8 cellular contexts compared by ENCODE assay signal in genomic region chrX:66728818-66729271, GRCh38.
DNase-seq lines count a peak whose midpoint lies in the region; ATAC-seq and TF ChIP-seq lines count a peak whose summit lies in the region.

No MANE protein-coding gene starts in this region.

- no peak overlapping the region for H3K27ac ChIP-seq in DOHH2 (ENCODE audit: low read depth, low read length)
- H3K27ac ChIP-seq in left lung: no peak overlapping the region

- H3K4me2 ChIP-seq in DOHH2 (ENCODE audit: low read length): no peak overlapping the region

- DNase-seq in M059J (ENCODE audit: low read depth) (peak; percentile 2), choroid plexus epithelial cell (ENCODE audit: low read depth) (peak; percentile 76), left lung (peak in 1 of 2 donors; percentile 37)
- DNase-seq in stimulated activated CD4-positive, alpha-beta T cell treated with anti-CD3 and anti-CD28 coated beads, Interleukin-2, amount 100 ng/mL, for 24 hours: peak; percentile 45 to 48

- H3K9me3 ChIP-seq in DOHH2 (ENCODE audit: control insufficient read depth, insufficient read depth, low read length) (no peaks in the 10 kb centered on the region), left lung (no peaks in the 10 kb centered on the region)

- H3K27me3 ChIP-seq in DOHH2 (ENCODE audit: control insufficient read depth, low read length) (no peaks in the 10 kb centered on the region), left lung (no peaks in the 10 kb centered on the region)

- intact Hi-C loops in left lung (cut with DNase I): no loop called here

- no peaks in the 10 kb centered on the region for H3F3A ChIP-seq in DOHH2 (ENCODE audit: control insufficient read depth, insufficient read depth)

- H3K79me2 ChIP-seq in DOHH2 (ENCODE audit: control insufficient read depth, low read length): no peaks in the 10 kb centered on the region

- peak; percentile 75 for ATAC-seq in GM21717 (IDR thresholded peaks at IDR 0.05; ENCODE audit: unreplicated experiment)
- ATAC-seq in activated CD4-positive, CD25-positive, alpha-beta regulatory T cell treated with anti-CD3 and anti-CD28 coated beads, Interleukin-2, amount 50 U/mL, for 24 hours: peak; percentile 49 to 64
- ATAC-seq in left lung: peak; percentile 98
- ATAC-seq in GM21447 (IDR thresholded peaks at IDR 0.05; ENCODE audit: unreplicated experiment): no peak

- no peaks in the 10 kb centered on the region for H3K36me3 ChIP-seq in DOHH2 (ENCODE audit: control insufficient read depth, low read length)
- H3K36me3 ChIP-seq in left lung: no peaks in the 10 kb centered on the region

- H3K4me3 ChIP-seq in DOHH2 (ENCODE audit: low read length): no peak overlapping the region
- peak overlapping the region; percentile 69 for H3K4me3 ChIP-seq in choroid plexus epithelial cell (ENCODE audit: low read depth, low read length)
- H3K4me3 ChIP-seq in left lung: peak overlapping the region; percentile 23 to 29

- H4K20me1 ChIP-seq in DOHH2 (ENCODE audit: control insufficient read depth, insufficient read depth, low read depth, low read length): no peaks in the 10 kb centered on the region

- no peaks in the 10 kb centered on the region for H3K9me2 ChIP-seq in DOHH2 (replicated peaks; ENCODE audit: control insufficient read depth, low read length)

- no peaks in the 10 kb centered on the region for H3K4me1 ChIP-seq in DOHH2 (ENCODE audit: control insufficient read depth, low read length)
- no peaks in the 10 kb centered on the region for H3K4me1 ChIP-seq in left lung

- peak; percentile 73 for TF ChIP-seq CTCF in DOHH2 (IDR thresholded peaks at IDR 0.05; ENCODE audit: low read depth, low read length, poor library complexity, severe bottlenecking)
- peak; percentile 70 for TF ChIP-seq CTCF in choroid plexus epithelial cell (conservative IDR thresholded peaks at IDR 0.05; ENCODE audit: low read depth, low read length)
- TF ChIP-seq CTCF in left lung (IDR thresholded peaks at IDR 0.05): peak; percentile 41
